In the genomic region with DNA sequence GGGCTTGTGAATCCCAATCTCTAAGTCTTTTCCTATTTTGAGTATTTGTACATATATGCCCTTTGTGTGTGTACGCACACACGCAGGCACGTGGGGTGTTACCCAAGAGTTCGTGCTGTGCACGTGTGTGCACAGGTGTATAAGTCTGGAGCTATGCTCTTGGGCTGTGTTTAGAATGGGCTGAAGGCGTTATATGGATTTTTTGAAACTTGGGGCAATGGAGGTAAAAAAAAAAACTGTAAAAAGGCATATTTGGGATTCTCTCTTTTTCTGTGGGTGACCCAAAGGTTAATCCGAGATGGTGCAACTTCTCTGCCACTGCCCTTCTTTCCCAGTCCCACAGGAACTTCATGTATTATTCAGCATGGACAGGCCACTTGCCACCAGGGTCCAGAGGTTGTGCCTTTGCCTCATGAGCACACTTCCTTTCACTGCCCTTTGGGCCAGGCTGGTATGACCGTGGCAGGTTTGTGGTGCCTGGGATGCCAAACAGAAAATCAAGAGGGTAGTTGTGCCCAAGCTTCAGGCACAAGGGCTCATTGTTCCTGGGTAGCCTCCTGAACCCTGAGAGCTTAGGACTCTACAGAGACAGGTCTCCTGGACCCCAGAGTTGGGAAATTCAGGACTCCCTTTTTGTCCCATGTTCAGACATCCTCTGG, we compare ENCODE assay signal across 20 cellular contexts. TPM values are rescaled to one million over a fixed set of nuclear protein-coding genes. Genes with fewer than 3 reads are reported as not detected.
DNase-seq lines count a peak whose midpoint lies in the region; ATAC-seq and TF ChIP-seq lines count a peak whose summit lies in the region.
"Had no signal": no experiment of that assay in that cellular context is flagged by ENCODE, and none has a peak within 500 bp of the region (broad histone marks: within the 10 kb centered on the region; RNA-seq: fewer than 3 reads in every experiment).

No MANE protein-coding gene starts in this region.

- no peak overlapping the region for H3K4ac ChIP-seq in mesenchymal stem cell (ENCODE audit: low read depth in 1 of 2, low read length in 2 of 2)

- H3K36me3 Mint-ChIP-seq in natural killer cell treated with Interleukin-12 subunit alpha and Interleukin-12 subunit beta and Interleukin-15 and Interleukin-18, amount 100 ng/mL, for 72 hours, result no peaks in the 10 kb centered on the region
- no peaks in the 10 kb centered on the region for H3K36me3 Mint-ChIP-seq in natural killer cell
- H3K36me3 Mint-ChIP-seq in dendritic cell treated with granulocyte-macrophage colony-stimulating factor and Interleukin-4, amounts not matched to agents 40 ng/mL and 50 ng/mL, for 4 days (ENCODE audit: low read depth), result peaks cover 8% of the 10 kb centered on the region
- H3K36me3 Mint-ChIP-seq: T-cell had no signal

- H3K27ac Mint-ChIP-seq in natural killer cell treated with Interleukin-12 subunit alpha and Interleukin-12 subunit beta and Interleukin-15 and Interleukin-18, amount 100 ng/mL, for 72 hours, result no peak overlapping the region
- H3K27ac Mint-ChIP-seq in natural killer cell, result no peak overlapping the region
- peak overlapping the region; percentile 79 for H3K27ac Mint-ChIP-seq in dendritic cell treated with granulocyte-macrophage colony-stimulating factor and Interleukin-4, amounts not matched to agents 40 ng/mL and 50 ng/mL, for 4 days
- H3K27ac Mint-ChIP-seq: T-cell had no signal

- H3K9me3 ChIP-seq in mesenchymal stem cell (ENCODE audit: control insufficient read depth, low read length) (no peaks in the 10 kb centered on the region), sigmoid colon (no peaks in the 10 kb centered on the region)
- H3K9me3 ChIP-seq: testis had no signal

- H2BK120ac ChIP-seq in mesenchymal stem cell (ENCODE audit: low read depth, low read length), result no peak overlapping the region

- no peak overlapping the region for H2BK12ac ChIP-seq in mesenchymal stem cell (ENCODE audit: low read length in 2 of 2)

- peak overlapping the region in 1 of 2 experiments; percentile 82 for H3K4me3 ChIP-seq in mesenchymal stem cell (ENCODE audit: insufficient read depth in 1 of 2, low read depth in 1 of 2, low read length in 2 of 2)
- no peak overlapping the region for H3K4me3 ChIP-seq in sigmoid colon
- H3K4me3 ChIP-seq: lung, testis had no signal

- H2AFZ ChIP-seq in mesenchymal stem cell (ENCODE audit: low read depth, low read length), result no peak overlapping the region

- no peak for ATAC-seq in natural killer cell treated with Interleukin-12 subunit alpha and Interleukin-12 subunit beta and Interleukin-15 and Interleukin-18, amount 100 ng/mL, for 72 hours
- ATAC-seq in natural killer cell (no peak), GM21367 (IDR thresholded peaks at IDR 0.05; ENCODE audit: unreplicated experiment) (no peak)
- ATAC-seq: naive thymus-derived CD8-positive, alpha-beta T cell; T-cell had no signal

- H3K4me1 ChIP-seq in mesenchymal stem cell (ENCODE audit: control insufficient read depth, insufficient read depth, low read depth, low read length) (peaks cover 51% of the 10 kb centered on the region), sigmoid colon (peaks cover 0 to 44% (median 33%) of the 10 kb centered on the region in 4 donors)

- peaks cover 0 to 13% of the 10 kb centered on the region in 2 experiments for H3K27me3 ChIP-seq in mesenchymal stem cell (ENCODE audit: control insufficient read depth in 1 of 2, insufficient read depth in 1 of 2, low read length in 2 of 2)
- peaks cover 15 to 45% (median 27%) of the 10 kb centered on the region in 3 donors for H3K27me3 ChIP-seq in sigmoid colon
- H3K27me3 ChIP-seq: testis had no signal

- H3K14ac ChIP-seq in mesenchymal stem cell (ENCODE audit: low read length in 2 of 2), result no peak overlapping the region

- peaks cover 0 to 4% of the 10 kb centered on the region in 2 donors for H3K4me1 Mint-ChIP-seq in natural killer cell treated with Interleukin-12 subunit alpha and Interleukin-12 subunit beta and Interleukin-15 and Interleukin-18, amount 100 ng/mL, for 72 hours (ENCODE audit: low read depth in 2 of 2)
- H3K4me1 Mint-ChIP-seq in natural killer cell, result no peaks in the 10 kb centered on the region
- peaks cover 92% of the 10 kb centered on the region for H3K4me1 Mint-ChIP-seq in dendritic cell treated with granulocyte-macrophage colony-stimulating factor and Interleukin-4, amounts not matched to agents 40 ng/mL and 50 ng/mL, for 4 days (ENCODE audit: low read depth)

- H3K4me3 Mint-ChIP-seq in natural killer cell treated with Interleukin-12 subunit alpha and Interleukin-12 subunit beta and Interleukin-15 and Interleukin-18, amount 100 ng/mL, for 72 hours, result no peak overlapping the region
- H3K4me3 Mint-ChIP-seq in natural killer cell, result no peak overlapping the region
- H3K4me3 Mint-ChIP-seq in dendritic cell treated with granulocyte-macrophage colony-stimulating factor and Interleukin-4, amounts not matched to agents 40 ng/mL and 50 ng/mL, for 4 days, result peak overlapping the region; percentile 77
- H3K4me3 Mint-ChIP-seq: T-cell had no signal

- peaks cover 35 to 50% of the 10 kb centered on the region in 2 donors for H3K27me3 Mint-ChIP-seq in natural killer cell treated with Interleukin-12 subunit alpha and Interleukin-12 subunit beta and Interleukin-15 and Interleukin-18, amount 100 ng/mL, for 72 hours
- peaks cover 40 to 49% of the 10 kb centered on the region in 2 donors for H3K27me3 Mint-ChIP-seq in natural killer cell (ENCODE audit: low read depth in 2 of 2)
- H3K27me3 Mint-ChIP-seq in dendritic cell treated with granulocyte-macrophage colony-stimulating factor and Interleukin-4, amounts not matched to agents 40 ng/mL and 50 ng/mL, for 4 days, result peaks cover 20% of the 10 kb centered on the region

- no peak for TF ChIP-seq EP300 in sigmoid colon (IDR thresholded peaks at IDR 0.05)

- H3K9ac ChIP-seq in mesenchymal stem cell (ENCODE audit: low read length), result no peak overlapping the region
- H3K9ac ChIP-seq: KMS-11 had no signal

- H4K8ac ChIP-seq in mesenchymal stem cell (ENCODE audit: low read length), result no peak overlapping the region

- no peak overlapping the region for H3K4me2 ChIP-seq in mesenchymal stem cell (ENCODE audit: low read length, poor library complexity, severe bottlenecking)
- H3K4me2 ChIP-seq: KMS-11 had no signal

- H2BK15ac ChIP-seq in mesenchymal stem cell (ENCODE audit: low read depth, poor library complexity, severe bottlenecking), result peak overlapping the region; percentile 26

- WGBS in mesenchymal stem cell, result 93% methylated on average over 8 of the region's 8 CpGs
- WGBS in sigmoid colon, 2 donors, result 32 to 79% methylated on average over 8 of the region's 8 CpGs

- intact Hi-C loops in natural killer cell (cut with micrococcal nuclease), result no loop called here
- intact Hi-C loops in dendritic cell treated with granulocyte-macrophage colony-stimulating factor and Interleukin-4, amounts not matched to agents 40 ng/mL and 50 ng/mL, for 4 days (cut with micrococcal nuclease), result loop anchor here (10.0 kb wide), 1 partner anchor 69 kb away; a partner anchor contains a TSS
- intact Hi-C loops in sigmoid colon (cut with DNase I), result no loop called here

- H2AK5ac ChIP-seq in mesenchymal stem cell (ENCODE audit: low read length, severe bottlenecking), result peak overlapping the region; percentile 72

- H3K18ac ChIP-seq in mesenchymal stem cell (ENCODE audit: low read depth in 1 of 2, low read length in 2 of 2), result no peak overlapping the region

- H3K27ac ChIP-seq in mesenchymal stem cell (ENCODE audit: low read length, poor library complexity, severe bottlenecking) (no peak overlapping the region), sigmoid colon (no peak overlapping the region)
- H3K27ac ChIP-seq: C4-2B, KMS-11, testis had no signal

- no peak for TF ChIP-seq CTCF in natural killer cell (IDR thresholded peaks at IDR 0.05)
- TF ChIP-seq CTCF in sigmoid colon (IDR thresholded peaks at IDR 0.05), result no peak

- no peaks in the 10 kb centered on the region for H3K9me3 Mint-ChIP-seq in natural killer cell treated with Interleukin-12 subunit alpha and Interleukin-12 subunit beta and Interleukin-15 and Interleukin-18, amount 100 ng/mL, for 72 hours
- H3K9me3 Mint-ChIP-seq in natural killer cell, result no peaks in the 10 kb centered on the region
- H3K9me3 Mint-ChIP-seq in dendritic cell treated with granulocyte-macrophage colony-stimulating factor and Interleukin-4, amounts not matched to agents 40 ng/mL and 50 ng/mL, for 4 days, result no peaks in the 10 kb centered on the region
- H3K9me3 Mint-ChIP-seq: naive thymus-derived CD8-positive, alpha-beta T cell; T-cell had no signal

- in situ Hi-C loops in G401 (cut with HindIII; ENCODE audit: low sequenced_read_pairs), result loop anchor here (5.0 kb wide), 1 partner anchor 74 kb away; a partner anchor contains a TSS

- H3K79me1 ChIP-seq in mesenchymal stem cell (replicated peaks; ENCODE audit: low read length, poor library complexity, severe bottlenecking), result peaks cover 3% of the 10 kb centered on the region

- H4K91ac ChIP-seq in mesenchymal stem cell (ENCODE audit: low read length), result no peak overlapping the region

- H3K36me3 ChIP-seq in mesenchymal stem cell (ENCODE audit: control insufficient read depth in 1 of 2, insufficient read depth in 2 of 2, low read depth in 1 of 2, low read length in 2 of 2) (no peaks in the 10 kb centered on the region), sigmoid colon (no peaks in the 10 kb centered on the region)

- H2BK5ac ChIP-seq in mesenchymal stem cell (ENCODE audit: low read depth, low read length, poor library complexity, severe bottlenecking), result no peak overlapping the region

- no peak for TF ChIP-seq POLR2A in sigmoid colon (IDR thresholded peaks at IDR 0.05)

- no peak overlapping the region for H3K23ac ChIP-seq in mesenchymal stem cell (ENCODE audit: low read length in 2 of 2)

- peak; percentile 12 for DNase-seq in natural killer cell treated with Interleukin-12 subunit alpha and Interleukin-12 subunit beta and Interleukin-15 and Interleukin-18, amount 100 ng/mL, for 72 hours (ENCODE audit: low spot score)
- DNase-seq in natural killer cell (no peak), mesenchymal stem cell (no peak), sigmoid colon (no peak), G401 (ENCODE audit: low spot score) (no peak)
- DNase-seq in activated naive CD4-positive, alpha-beta T cell treated with anti-CD3 and anti-CD28 coated beads, Interleukin-2, amount 50 U/mL, for 16 hours, result no peak
- DNase-seq: activated CD4-positive, alpha-beta T cell treated with anti-CD3 and anti-CD28 coated beads, Interleukin-2, amount 50 U/mL, for 4 hours; activated naive CD4-positive, alpha-beta T cell; cortex of kidney; DMS153; HCEC 1CT; NCI-H1092 treated with DMSO at 0.1 percent for 48 hours; T-cell; testis had no signal

RNA-seq across cellular contexts. Expression of a gene that starts 1.6 kb away (rescaled TPM):
- not detected for total RNA-seq in natural killer cell treated with Interleukin-12 subunit alpha and Interleukin-12 subunit beta and Interleukin-15 and Interleukin-18, amount 100 ng/mL, for 72 hours
- total RNA-seq in natural killer cell (10 to 100 TPM in 1 of 3 donors, 1 to 10 TPM in 2; 1.6 to 13.2 (median 5.9) TPM), sigmoid colon (1 to 10 TPM in 3 of 4 donors, under 1 TPM in 1; 0.71 to 2.6 (median 1.8) TPM)
- polyA plus RNA-seq in mesenchymal stem cell (2013, experiment 1 of 2), result 2.5 TPM
- polyA plus RNA-seq in mesenchymal stem cell (2013, experiment 2 of 2), result 2.5 TPM
- polyA plus RNA-seq in sigmoid colon, result 10 to 100 TPM; 11.4 to 94.1 (median 12.3) TPM
- not detected in 2 replicates for total RNA-seq in G401 (2014; rRNA removed; shearing (Covaris generic))
- polyA plus RNA-seq: naive thymus-derived CD8-positive, alpha-beta T cell had no signal
